Comparison of ENCODE assay signal across 9 cellular contexts in the genomic region with DNA sequence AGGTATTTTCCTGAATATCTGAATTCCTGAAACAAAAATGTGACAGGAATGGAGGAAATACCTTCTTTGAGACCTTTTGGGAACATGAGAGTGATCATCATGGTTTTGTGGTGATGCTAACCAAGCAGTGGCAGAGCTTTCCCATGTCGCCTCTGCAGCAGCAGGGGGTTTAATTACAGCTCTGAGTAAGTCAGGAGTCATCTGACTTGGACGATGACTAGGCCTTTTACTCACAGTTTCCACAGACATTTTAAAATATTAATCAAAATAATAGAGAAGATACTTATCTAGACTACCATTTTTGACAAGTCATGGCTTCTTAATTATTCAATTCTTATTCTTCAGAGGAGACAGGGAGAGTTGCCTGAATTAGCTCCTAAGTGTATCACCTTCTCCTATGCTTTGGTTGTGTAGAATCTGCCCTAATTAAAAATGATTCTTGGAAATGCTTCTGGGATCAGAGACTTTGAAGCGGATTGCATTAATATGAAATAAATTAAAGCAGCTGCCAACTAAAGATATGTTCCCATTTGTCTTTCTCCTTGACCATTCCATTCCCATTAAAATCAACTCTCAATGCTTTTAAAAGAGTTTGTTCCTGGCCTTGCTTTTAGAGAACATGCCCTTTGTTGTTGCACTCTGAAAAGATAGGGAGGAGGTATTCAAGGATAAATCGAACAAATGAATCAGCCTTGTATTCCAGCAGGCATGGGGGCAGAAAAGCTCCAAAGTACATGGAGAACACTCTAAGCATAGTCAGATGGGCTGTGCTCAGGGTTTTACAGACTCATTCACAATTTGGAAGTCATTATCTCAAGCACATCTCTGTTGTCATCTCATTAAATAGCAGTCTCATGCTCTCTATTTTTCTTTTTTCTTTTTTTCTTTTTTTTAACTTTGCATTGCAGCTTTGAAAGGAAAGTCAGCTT.
DNase-seq lines count a peak whose midpoint lies in the region; ATAC-seq and TF ChIP-seq lines count a peak whose summit lies in the region.
"Had no signal": no experiment of that assay in that cellular context is flagged by ENCODE, and none has a peak within 500 bp of the region (broad histone marks: within the 10 kb centered on the region; RNA-seq: fewer than 3 reads in every experiment).

No MANE protein-coding gene starts in this region.

- no peaks in the 10 kb centered on the region for H3K36me3 Mint-ChIP-seq in activated T-cell treated with anti-CD3 and anti-CD28 coated beads, Interleukin-2, amount 50 U/mL, for 24 hours (ENCODE audit: low read depth)

- H3K9ac ChIP-seq in SK-N-MC (ENCODE audit: insufficient read length): no peak overlapping the region

- DNase-seq in AG04449 (ENCODE audit: low read depth, low spot score) (peak; percentile 86), SK-N-MC (ENCODE audit: low read depth, low spot score) (no peak), hepatic stellate cell (ENCODE audit: low spot score) (peak; percentile 47), C1 segment of cervical spinal cord (lab: John Stamatoyannopoulos, UW) (no peak)
- DNase-seq in effector CD8-positive, alpha-beta T cell (lab: John Stamatoyannopoulos, UW): no peak
- no peak for DNase-seq in activated T-cell treated with anti-CD3 and anti-CD28 coated beads, Interleukin-2, amount 50 U/mL, for 24 hours
- DNase-seq: activated T-cell treated with anti-CD3 and anti-CD28 coated beads, Interleukin-2, amount 50 U/mL, for 48 hours had no signal

- no peak overlapping the region for H3K4me3 Mint-ChIP-seq in activated T-cell treated with anti-CD3 and anti-CD28 coated beads, Interleukin-2, amount 50 U/mL, for 24 hours

- H3K9me3 ChIP-seq in HEK293 (ENCODE audit: control insufficient read depth, insufficient read depth, low read depth, low read length) (no peaks in the 10 kb centered on the region), SK-N-MC (ENCODE audit: low read depth, low read length) (no peaks in the 10 kb centered on the region)

- H3K27ac ChIP-seq in HEK293 (ENCODE audit: extremely low read depth, low read depth, low read length) (no peak overlapping the region), SK-N-MC (peak overlapping the region; percentile 45; the same call in 1 of the 2 replicates)

- no peaks in the 10 kb centered on the region for H3K9me3 Mint-ChIP-seq in activated T-cell treated with anti-CD3 and anti-CD28 coated beads, Interleukin-2, amount 50 U/mL, for 24 hours

- POLR2A ChIA-PET in AG04449 (lab: Yijun Ruan, JAX): interaction anchor here (0.6 to 1.0 kb wide), 5 partner anchors 14 to 713 kb away, joined by 3 to 5 read pairs (median 3); a partner anchor contains a TSS
- POLR2A ChIA-PET in HEK293 (lab: Yijun Ruan, JAX): no interaction called here

- H3K4me3 ChIP-seq in AG04449 (ENCODE audit: low read depth, low read length) (no peak overlapping the region), HEK293 (ENCODE audit: low read depth, low read length) (no peak overlapping the region), SK-N-MC (peak overlapping the region; percentile 30; the same call in 1 of the 2 replicates)

- no peak overlapping the region for H3K27ac Mint-ChIP-seq in activated T-cell treated with anti-CD3 and anti-CD28 coated beads, Interleukin-2, amount 50 U/mL, for 24 hours

- CTCF ChIA-PET in AG04449 (lab: Yijun Ruan, JAX): interaction anchor here (1.0 to 1.3 kb wide), 2 partner anchors 10 to 35 kb away, joined by 3 to 5 read pairs; no protein-coding TSS in a partner anchor
- CTCF ChIA-PET in HEK293 (lab: Yijun Ruan, JAX): interaction anchor here (0.6 kb wide), 2 partner anchors 407 to 555 kb away, joined by 3 to 5 read pairs; no protein-coding TSS in a partner anchor

- H3K36me3 ChIP-seq in HEK293 (ENCODE audit: control insufficient read depth in 2 of 2, insufficient read depth in 1 of 2, low read length in 2 of 2): no peaks in the 10 kb centered on the region
- H3K36me3 ChIP-seq in SK-N-MC (ENCODE audit: insufficient read depth, low read length): no peaks in the 10 kb centered on the region

- TF ChIP-seq CTCF in AG04449 (IDR thresholded peaks at IDR 0.05; ENCODE audit: insufficient read depth, low read length, missing control alignments): no peak
- no peak for TF ChIP-seq CTCF in HEK293 (tag by site-specific recombination; IDR thresholded peaks at IDR 0.05)

- H3K27me3 Mint-ChIP-seq in activated T-cell treated with anti-CD3 and anti-CD28 coated beads, Interleukin-2, amount 50 U/mL, for 24 hours: peaks cover 10% of the 10 kb centered on the region

- ATAC-seq in GM18909 (IDR thresholded peaks at IDR 0.05; ENCODE audit: poor library complexity, unreplicated experiment): no peak

- no peaks in the 10 kb centered on the region for H3K4me1 ChIP-seq in HEK293 (ENCODE audit: control insufficient read depth, insufficient read depth, low read length)

- H3K4me1 Mint-ChIP-seq in activated T-cell treated with anti-CD3 and anti-CD28 coated beads, Interleukin-2, amount 50 U/mL, for 24 hours (ENCODE audit: low read depth): peaks cover 13% of the 10 kb centered on the region

TF ChIP-seq in HEK293, 187 proteins besides CTCF, POLR2A, EP300 and RAD21:
- TF ChIP-seq SP7 (tag by site-specific recombination; IDR thresholded peaks at IDR 0.05) (peak; percentile 48; the same call in 1 of the 2 replicates), ZNF184 (tag by site-specific recombination; IDR thresholded peaks at IDR 0.05) (peak; percentile 60; the same call in 1 of the 2 replicates), ZNF660 (tag by site-specific recombination; IDR thresholded peaks at IDR 0.05) (peak; percentile 27; the same call in 1 of the 2 replicates), WT1 (tag by site-specific recombination; IDR thresholded peaks at IDR 0.05) (no peak)
TF ChIP-seq in HEK293: peak in this region for 3.

Comparison
In these comparisons a context has a peak if more than half of its experiments do, and no peak if none do; other contexts are left out.
1. DNase-seq: peak in AG04449 (single experiment) and hepatic stellate cell (single experiment); none in SK-N-MC (single experiment), effector CD8-positive, alpha-beta T cell (single experiment), C1 segment of cervical spinal cord (0 of 14) and activated T-cell treated with anti-CD3 and anti-CD28 coated beads, Interleukin-2, amount 50 U/mL, for 24 hours (single experiment).